8 cellular contexts compared by ENCODE assay signal in genomic region chr1:43945898-43946243, GRCh38. TPM values are rescaled to one million over a fixed set of nuclear protein-coding genes. Genes with fewer than 3 reads are reported as not detected.
A peak's percentile ranks its signal among the peaks of the same experiment; 100 is the strongest.
DNase-seq lines count a peak whose midpoint lies in the region; ATAC-seq and TF ChIP-seq lines count a peak whose summit lies in the region.

No MANE protein-coding gene starts in this region.

- no peak for DNase-seq in CD8-positive, alpha-beta T cell
- DNase-seq in endodermal cell (no peak), osteocyte (ENCODE audit: extremely low spot score, unreplicated experiment) (no peak), DMS53 (lab: John Stamatoyannopoulos, UW) (no peak), NCI-H1930 (lab: John Stamatoyannopoulos, UW) (no peak), NCI-H774 (lab: John Stamatoyannopoulos, UW) (no peak)

- H3K36me3 Mint-ChIP-seq in CD8-positive, alpha-beta T cell: peaks cover 19% of the 10 kb centered on the region
- peaks cover 3% of the 10 kb centered on the region for H3K36me3 Mint-ChIP-seq in endodermal cell (ENCODE audit: low read depth)
- peaks cover 9% of the 10 kb centered on the region for H3K36me3 Mint-ChIP-seq in osteocyte (ENCODE audit: unreplicated experiment)

- CTCF ChIA-PET in CD8-positive, alpha-beta T cell (lab: Charles Lee): interaction anchor here (0.9 to 2.3 kb wide), 6 partner anchors 11 to 416 kb away, joined by 3 to 21 read pairs (median 4); no protein-coding TSS in a partner anchor

- peak overlapping the region; percentile 92 for H3K27ac ChIP-seq in CD8-positive, alpha-beta T cell (ENCODE audit: low read depth, low read length)
- no peak overlapping the region for H3K27ac ChIP-seq in OCI-LY1 (ENCODE audit: low read depth, low read length, poor library complexity, severe bottlenecking)
- H3K27ac ChIP-seq in endodermal cell (ENCODE audit: low read depth, low read length): no peak overlapping the region

- H3K4me3 ChIP-seq in CD8-positive, alpha-beta T cell (ENCODE audit: low read depth, low read length): peak overlapping the region; percentile 98
- H3K4me3 ChIP-seq in OCI-LY1 (ENCODE audit: low read depth, low read length, poor library complexity, severe bottlenecking): peak overlapping the region; percentile 85
- peak overlapping the region; percentile 95 for H3K4me3 ChIP-seq in endodermal cell (ENCODE audit: low read length)

- H3K9me3 ChIP-seq in CD8-positive, alpha-beta T cell (ENCODE audit: low read length): no peaks in the 10 kb centered on the region
- H3K9me3 ChIP-seq in OCI-LY1 (ENCODE audit: low read length) (no peaks in the 10 kb centered on the region), endodermal cell (ENCODE audit: control insufficient read depth, low read length) (no peaks in the 10 kb centered on the region)

- no peaks in the 10 kb centered on the region for H3K79me2 ChIP-seq in OCI-LY1 (ENCODE audit: insufficient read depth, low read length)

- POLR2A ChIA-PET in CD8-positive, alpha-beta T cell (lab: Charles Lee): interaction anchor here (0.7 to 2.6 kb wide), 4 partner anchors 11 to 684 kb away, joined by 3 to 16 read pairs (median 8); partner anchors contain the start of genes ATP6V0B and DPH2

- H2AFZ ChIP-seq in OCI-LY1 (ENCODE audit: low read length): peak overlapping the region; percentile 61; the same call in 1 of the 2 replicates

- H3K27ac Mint-ChIP-seq in CD8-positive, alpha-beta T cell: peak overlapping the region; percentile 96
- peak overlapping the region; percentile 95 for H3K27ac Mint-ChIP-seq in endodermal cell
- H3K27ac Mint-ChIP-seq in osteocyte (ENCODE audit: unreplicated experiment): peak overlapping the region; percentile 94

- no peaks in the 10 kb centered on the region for H3K27me3 ChIP-seq in CD8-positive, alpha-beta T cell (ENCODE audit: insufficient read depth, low read length)
- H3K27me3 ChIP-seq in OCI-LY1 (ENCODE audit: insufficient read depth, low read length): no peaks in the 10 kb centered on the region
- no peaks in the 10 kb centered on the region for H3K27me3 ChIP-seq in endodermal cell (ENCODE audit: control insufficient read depth, insufficient read depth, low read length, poor library complexity, severe bottlenecking)

- no peaks in the 10 kb centered on the region for H3K36me3 ChIP-seq in CD8-positive, alpha-beta T cell (ENCODE audit: insufficient read depth, low read length)
- H3K36me3 ChIP-seq in OCI-LY1 (ENCODE audit: insufficient read depth, low read length) (peaks cover 11% of the 10 kb centered on the region; the same call in 1 of the 2 replicates), endodermal cell (ENCODE audit: control insufficient read depth, insufficient read depth, low read length) (peaks cover 12% of the 10 kb centered on the region)

- no peak for ATAC-seq in CD8-positive, alpha-beta T cell
- no peak for ATAC-seq in GM18861 (IDR thresholded peaks at IDR 0.05; ENCODE audit: unreplicated experiment)

- H3K4me1 Mint-ChIP-seq in CD8-positive, alpha-beta T cell (ENCODE audit: low read depth): peaks cover 61% of the 10 kb centered on the region
- peaks cover 10% of the 10 kb centered on the region for H3K4me1 Mint-ChIP-seq in endodermal cell
- peaks cover 31% of the 10 kb centered on the region for H3K4me1 Mint-ChIP-seq in osteocyte (ENCODE audit: unreplicated experiment)

- no peaks in the 10 kb centered on the region for H4K20me1 ChIP-seq in OCI-LY1 (ENCODE audit: insufficient read depth, low read length)

- peak overlapping the region; percentile 90 for H3K9ac ChIP-seq in OCI-LY1 (ENCODE audit: low read length)
- peak overlapping the region; percentile 98 for H3K9ac ChIP-seq in endodermal cell (ENCODE audit: extremely low read depth, low read length, poor library complexity, severe bottlenecking)

- no peaks in the 10 kb centered on the region for H3F3A ChIP-seq in OCI-LY1 (ENCODE audit: insufficient read depth, low read length)

- peak overlapping the region; percentile 88 for H3K4me3 Mint-ChIP-seq in CD8-positive, alpha-beta T cell
- H3K4me3 Mint-ChIP-seq in endodermal cell: peak overlapping the region; percentile 83
- peak overlapping the region; percentile 91 for H3K4me3 Mint-ChIP-seq in osteocyte (ENCODE audit: unreplicated experiment)

- no peaks in the 10 kb centered on the region for H3K27me3 Mint-ChIP-seq in CD8-positive, alpha-beta T cell (ENCODE audit: low read depth)
- H3K27me3 Mint-ChIP-seq in endodermal cell (ENCODE audit: insufficient read depth): peaks cover 5% of the 10 kb centered on the region
- H3K27me3 Mint-ChIP-seq in osteocyte (ENCODE audit: unreplicated experiment): no peaks in the 10 kb centered on the region

- H3K4me2 ChIP-seq in OCI-LY1 (ENCODE audit: low read length): peak overlapping the region; percentile 82

- TF ChIP-seq CTCF in CD8-positive, alpha-beta T cell (IDR thresholded peaks at IDR 0.05): no peak
- no peak for TF ChIP-seq CTCF in OCI-LY1 (IDR thresholded peaks at IDR 0.05; ENCODE audit: low read length)
- TF ChIP-seq CTCF in endodermal cell (conservative IDR thresholded peaks at IDR 0.05): no peak
- no peak for TF ChIP-seq CTCF in osteocyte (IDR thresholded peaks at IDR 0.05)

- intact Hi-C loops in CD8-positive, alpha-beta T cell (cut with DNase I, micrococcal nuclease): loop anchor here (1.0 to 10.0 kb wide), 17 partner anchors 23 to 1264 kb away; partner anchors contain the start of genes ATP6V0B (in 2 of the 2), CCDC24 (in 2 of the 2), CDC20 (in 2 of the 2) and ST3GAL3 (in 2 of the 2)

- 70 to 82% methylated on average over 2 of the region's 2 CpGs for WGBS in endodermal cell (ENCODE audit: insufficient coverage in 1 of 2, insufficient read length in 1 of 2), 2 experiments

- no peaks in the 10 kb centered on the region for H3K9me3 Mint-ChIP-seq in CD8-positive, alpha-beta T cell
- H3K9me3 Mint-ChIP-seq in endodermal cell (no peaks in the 10 kb centered on the region), osteocyte (ENCODE audit: unreplicated experiment) (no peaks in the 10 kb centered on the region)

- peaks cover 22% of the 10 kb centered on the region for H3K4me1 ChIP-seq in CD8-positive, alpha-beta T cell (ENCODE audit: insufficient read depth, low read length)
- H3K4me1 ChIP-seq in OCI-LY1 (ENCODE audit: insufficient read depth, low read length, severe bottlenecking) (peaks cover 31% of the 10 kb centered on the region), endodermal cell (ENCODE audit: control insufficient read depth, insufficient read depth, low read length) (peaks cover 10% of the 10 kb centered on the region)

- H3K9me2 ChIP-seq in OCI-LY1 (ENCODE audit: low read depth, low read length): no peaks in the 10 kb centered on the region

RNA-seq across cellular contexts. Expression of gene IPO13, which starts 0.9 kb away (rescaled TPM):
- total RNA-seq in CD8-positive, alpha-beta T cell: 1 to 10 TPM; 6.5 to 8.1 TPM
- total RNA-seq in endodermal cell (10 to 100 TPM; 18.6 to 21.5 TPM), osteocyte (37.6 and 40.8 TPM in 2 replicates)
- 20.8 TPM for polyA plus RNA-seq in endodermal cell (2013, experiment 1 of 2)
- polyA plus RNA-seq in endodermal cell (2013, experiment 2 of 2): 16.2 TPM

RNA-seq across cellular contexts. Expression of gene ARTN, which starts 12.3 kb away (rescaled TPM):
- under 1 TPM; 0.81 to 0.84 TPM for total RNA-seq in CD8-positive, alpha-beta T cell
- total RNA-seq in endodermal cell (1 to 10 TPM; 3.3 to 4.4 TPM), osteocyte (0.81 and 1.1 TPM in 2 replicates)
- 0.85 TPM for polyA plus RNA-seq in endodermal cell (2013, experiment 1 of 2)
- 0.70 TPM for polyA plus RNA-seq in endodermal cell (2013, experiment 2 of 2)

RNA-seq across cellular contexts. Expression of gene DPH2, which starts 23.9 kb away (rescaled TPM):
- 10 to 100 TPM; 14.8 to 15.7 TPM for total RNA-seq in CD8-positive, alpha-beta T cell
- total RNA-seq in endodermal cell (10 to 100 TPM; 28.5 to 31.3 TPM), osteocyte (21.7 and 22.4 TPM in 2 replicates)
- 26.1 TPM for polyA plus RNA-seq in endodermal cell (2013, experiment 1 of 2)
- polyA plus RNA-seq in endodermal cell (2013, experiment 2 of 2): 19.5 TPM

RNA-seq across cellular contexts. Expression of gene ATP6V0B, which starts 28.9 kb away (rescaled TPM):
- total RNA-seq in CD8-positive, alpha-beta T cell: 10 to 100 TPM; 52.0 to 56.3 TPM
- total RNA-seq in endodermal cell: 100 to 1,000 TPM; 108 to 116 TPM
- 120 TPM for polyA plus RNA-seq in endodermal cell (2013, experiment 1 of 2)
- 111 TPM for polyA plus RNA-seq in endodermal cell (2013, experiment 2 of 2)
- 128 and 130 TPM in 2 replicates for total RNA-seq in osteocyte

RNA-seq across cellular contexts. Expression of gene B4GALT2, which starts 33.1 kb away (rescaled TPM):
- total RNA-seq in CD8-positive, alpha-beta T cell: under 1 TPM; 0.42 to 0.71 TPM
- total RNA-seq in endodermal cell: 10 to 100 TPM; 62.7 to 72.7 TPM
- polyA plus RNA-seq in endodermal cell (2013, experiment 1 of 2): 89.1 TPM
- 82.9 TPM for polyA plus RNA-seq in endodermal cell (2013, experiment 2 of 2)
- total RNA-seq in osteocyte: 62.8 and 65.5 TPM in 2 replicates
